In the genomic region with DNA sequence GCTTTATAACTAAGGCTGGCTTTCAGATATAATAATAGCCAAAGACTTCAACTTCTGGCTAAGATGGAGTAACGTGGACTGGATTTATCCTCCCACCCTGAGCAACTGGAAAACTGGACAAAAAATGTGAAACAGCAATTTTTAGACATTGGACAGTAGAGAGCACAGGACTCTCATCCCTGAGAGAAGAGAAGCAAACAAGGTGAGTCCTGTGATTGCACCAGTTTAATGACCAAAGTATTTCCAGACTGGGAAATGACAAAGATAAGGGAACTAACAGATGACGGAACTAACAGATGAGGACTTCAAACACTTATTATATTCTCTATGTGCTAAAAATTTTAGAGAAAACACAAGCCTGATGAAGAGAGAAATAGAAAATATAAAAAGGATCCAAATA, we compare ENCODE assay signal across 22 cellular contexts.
DNase-seq lines count a peak whose midpoint lies in the region; ATAC-seq and TF ChIP-seq lines count a peak whose summit lies in the region.
"Had no signal": no experiment of that assay in that cellular context is flagged by ENCODE, and none has a peak within 500 bp of the region (broad histone marks: within the 10 kb centered on the region; RNA-seq: fewer than 3 reads in every experiment).

No MANE protein-coding gene starts in this region.

- H3K27ac Mint-ChIP-seq in activated CD4-positive, alpha-beta T cell treated with anti-CD3 and anti-CD28 coated beads, Interleukin-2, amount 10 ng/mL, durations not matched to agents 24 days and 14 days: no peak overlapping the region
- H3K27ac Mint-ChIP-seq in natural killer cell treated with Interleukin-12 subunit alpha and Interleukin-12 subunit beta and Interleukin-15 and Interleukin-18, amount 100 ng/mL, for 72 hours: no peak overlapping the region
- H3K27ac Mint-ChIP-seq: CD14-positive monocyte; CD4-positive, alpha-beta T cell; CD8-positive, alpha-beta memory T cell; GM23338; H9 had no signal

- TF ChIP-seq EP300 in stomach (IDR thresholded peaks at IDR 0.05): no peak

- TF ChIP-seq CTCF in right lobe of liver (IDR thresholded peaks at IDR 0.05) (no peak), stomach (IDR thresholded peaks at IDR 0.05) (no peak)

- H3K27me3 ChIP-seq in right lobe of liver: no peaks in the 10 kb centered on the region
- H3K27me3 ChIP-seq in stomach: no peaks in the 10 kb centered on the region
- H3K27me3 ChIP-seq: BE2C; BLaER1 treated with 17β-estradiol and CSF1 and Interleukin-3, amounts not matched to agents 10 nM and 100 nM had no signal

- H3K36me3 ChIP-seq in right lobe of liver (no peaks in the 10 kb centered on the region), stomach (no peaks in the 10 kb centered on the region)
- H3K36me3 ChIP-seq: BE2C; BLaER1 treated with 17β-estradiol and CSF1 and Interleukin-3, amounts not matched to agents 10 nM and 100 nM had no signal

- H3K9me3 ChIP-seq in right lobe of liver (no peaks in the 10 kb centered on the region), stomach (no peaks in the 10 kb centered on the region)
- H3K9me3 ChIP-seq: A549; BE2C; BLaER1 treated with 17β-estradiol and CSF1 and Interleukin-3, amounts not matched to agents 10 nM and 100 nM had no signal

- intact Hi-C loops in activated CD4-positive, alpha-beta T cell treated with anti-CD3 and anti-CD28 coated beads, Interleukin-2, amount 10 ng/mL, durations not matched to agents 24 days and 14 days (cut with micrococcal nuclease): no loop called here
- intact Hi-C loops in right lobe of liver (cut with DNase I) (no loop called here), stomach (cut with DNase I; ENCODE audit: low total_unique reads) (no loop called here)

- peaks cover 0 to 54% (median 14%) of the 10 kb centered on the region in 4 donors for H3K4me1 ChIP-seq in right lobe of liver
- H3K4me1 ChIP-seq in stomach: no peaks in the 10 kb centered on the region
- H3K4me1 ChIP-seq: BE2C had no signal

- WGBS in right lobe of liver (ENCODE audit: insufficient coverage, low coverage, low lambda C conversion rate, missing lambda C conversion rate): 30% methylated on average over 2 of the region's 2 CpGs
- 65 to 79% (median 77%) methylated on average over 2 of the region's 2 CpGs for WGBS in stomach, 5 donors

- H3K27ac ChIP-seq in right lobe of liver (no peak overlapping the region), stomach (no peak overlapping the region)
- H3K27ac ChIP-seq: A549; BLaER1 treated with 17β-estradiol and CSF1 and Interleukin-3, amounts not matched to agents 10 nM and 100 nM had no signal

- TF ChIP-seq POLR2A in right lobe of liver (IDR thresholded peaks at IDR 0.05) (no peak), stomach (IDR thresholded peaks at IDR 0.05) (no peak)

- ATAC-seq in left lobe of liver (peak; percentile 73), right lobe of liver (peak; percentile 53 to 73 (median 60))
- ATAC-seq in natural killer cell treated with Interleukin-12 subunit alpha and Interleukin-12 subunit beta and Interleukin-15 and Interleukin-18, amount 100 ng/mL, for 72 hours: no peak
- ATAC-seq: A549, GM23338, HCT116 had no signal

- peaks cover 13% of the 10 kb centered on the region for H3K27me3 Mint-ChIP-seq in activated CD4-positive, alpha-beta T cell treated with anti-CD3 and anti-CD28 coated beads, Interleukin-2, amount 10 ng/mL, durations not matched to agents 24 days and 14 days
- H3K27me3 Mint-ChIP-seq in natural killer cell treated with Interleukin-12 subunit alpha and Interleukin-12 subunit beta and Interleukin-15 and Interleukin-18, amount 100 ng/mL, for 72 hours: peaks cover 7 to 16% of the 10 kb centered on the region in 2 donors
- H3K27me3 Mint-ChIP-seq: CD4-positive, alpha-beta T cell; CD8-positive, alpha-beta memory T cell had no signal

- no peaks in the 10 kb centered on the region for H3K36me3 Mint-ChIP-seq in activated CD4-positive, alpha-beta T cell treated with anti-CD3 and anti-CD28 coated beads, Interleukin-2, amount 10 ng/mL, durations not matched to agents 24 days and 14 days (ENCODE audit: low read depth)
- H3K36me3 Mint-ChIP-seq in natural killer cell treated with Interleukin-12 subunit alpha and Interleukin-12 subunit beta and Interleukin-15 and Interleukin-18, amount 100 ng/mL, for 72 hours: no peaks in the 10 kb centered on the region
- H3K36me3 Mint-ChIP-seq: CD14-positive monocyte; CD8-positive, alpha-beta memory T cell had no signal

- H3K4me3 Mint-ChIP-seq in activated CD4-positive, alpha-beta T cell treated with anti-CD3 and anti-CD28 coated beads, Interleukin-2, amount 10 ng/mL, durations not matched to agents 24 days and 14 days: no peak overlapping the region
- H3K4me3 Mint-ChIP-seq in natural killer cell treated with Interleukin-12 subunit alpha and Interleukin-12 subunit beta and Interleukin-15 and Interleukin-18, amount 100 ng/mL, for 72 hours: no peak overlapping the region
- H3K4me3 Mint-ChIP-seq: CD14-positive monocyte; CD4-positive, alpha-beta T cell; CD8-positive, alpha-beta memory T cell; GM23338; H9 had no signal

- DNase-seq in activated CD4-positive, alpha-beta T cell treated with anti-CD3 and anti-CD28 coated beads, Interleukin-2, amount 10 ng/mL, durations not matched to agents 24 days and 14 days: peak; percentile 6
- no peak for DNase-seq in activated CD4-positive, alpha-beta T cell treated with anti-CD3 and anti-CD28 coated beads for 48 hours
- DNase-seq in NCI-H69 (lab: John Stamatoyannopoulos, UW): peak; percentile 51
- no peak for DNase-seq in left lobe of liver (ENCODE audit: low spot score)
- DNase-seq in right lobe of liver: no peak
- no peak for DNase-seq in nucleus accumbens (lab: John Stamatoyannopoulos, UW)
- no peak for DNase-seq in natural killer cell treated with Interleukin-12 subunit alpha and Interleukin-12 subunit beta and Interleukin-15 and Interleukin-18, amount 100 ng/mL, for 72 hours (ENCODE audit: low spot score)
- no peak for DNase-seq in stomach
- DNase-seq: 8988T; ACHN; AML-193; BE2C; CD4-positive, alpha-beta T cell; CD8-positive, alpha-beta memory T cell; DMS 273 treated with DMSO at 0.1 percent for 48 hours; DND-41; H9 had no signal

- H3K4me3 ChIP-seq in right lobe of liver (no peak overlapping the region), stomach (no peak overlapping the region)
- H3K4me3 ChIP-seq: A549; BLaER1 treated with 17β-estradiol and CSF1 and Interleukin-3, amounts not matched to agents 10 nM and 100 nM; GM23338 had no signal

- H3K4me1 Mint-ChIP-seq in activated CD4-positive, alpha-beta T cell treated with anti-CD3 and anti-CD28 coated beads, Interleukin-2, amount 10 ng/mL, durations not matched to agents 24 days and 14 days: peaks cover 9% of the 10 kb centered on the region
- H3K4me1 Mint-ChIP-seq in natural killer cell treated with Interleukin-12 subunit alpha and Interleukin-12 subunit beta and Interleukin-15 and Interleukin-18, amount 100 ng/mL, for 72 hours (ENCODE audit: low read depth in 2 of 2): peaks cover 4 to 10% of the 10 kb centered on the region in 2 donors

- peaks cover 6% of the 10 kb centered on the region for H3K9me3 Mint-ChIP-seq in activated CD4-positive, alpha-beta T cell treated with anti-CD3 and anti-CD28 coated beads, Interleukin-2, amount 10 ng/mL, durations not matched to agents 24 days and 14 days
- H3K9me3 Mint-ChIP-seq in natural killer cell treated with Interleukin-12 subunit alpha and Interleukin-12 subunit beta and Interleukin-15 and Interleukin-18, amount 100 ng/mL, for 72 hours: no peaks in the 10 kb centered on the region
- H3K9me3 Mint-ChIP-seq: CD14-positive monocyte; CD4-positive, alpha-beta T cell; GM23338; H9 had no signal

Comparison
In these comparisons a context has a peak if more than half of its experiments do, and no peak if none do; other contexts are left out.
1. DNase-seq: peak in activated CD4-positive, alpha-beta T cell treated with anti-CD3 and anti-CD28 coated beads, Interleukin-2, amount 10 ng/mL, durations not matched to agents 24 days and 14 days (single experiment) and NCI-H69 (single experiment); none in activated CD4-positive, alpha-beta T cell treated with anti-CD3 and anti-CD28 coated beads for 48 hours (single experiment), left lobe of liver (single experiment), right lobe of liver (0 of 3), nucleus accumbens (0 of 56), natural killer cell treated with Interleukin-12 subunit alpha and Interleukin-12 subunit beta and Interleukin-15 and Interleukin-18, amount 100 ng/mL, for 72 hours (single experiment) and stomach (single experiment).
2. ATAC-seq: peak in left lobe of liver (single experiment) and right lobe of liver (4 of 4); none in natural killer cell treated with Interleukin-12 subunit alpha and Interleukin-12 subunit beta and Interleukin-15 and Interleukin-18, amount 100 ng/mL, for 72 hours (0 of 2).